13 cellular contexts compared by ENCODE assay signal in genomic region chr17:19650826-19651225, GRCh38. TPM values are rescaled to one million over a fixed set of nuclear protein-coding genes. Genes with fewer than 3 reads are reported as not detected.
DNase-seq lines count a peak whose midpoint lies in the region; ATAC-seq and TF ChIP-seq lines count a peak whose summit lies in the region.
"Had no signal": no experiment of that assay in that cellular context is flagged by ENCODE, and none has a peak within 500 bp of the region (broad histone marks: within the 10 kb centered on the region; RNA-seq: fewer than 3 reads in every experiment).

No MANE protein-coding gene starts in this region.

- H3K4me1 Mint-ChIP-seq in brain = peaks cover 56% of the 10 kb centered on the region
- peaks cover 21% of the 10 kb centered on the region for H3K4me1 Mint-ChIP-seq in memory B cell

- peaks cover 44% of the 10 kb centered on the region for H3K36me3 Mint-ChIP-seq in brain
- peaks cover 17% of the 10 kb centered on the region for H3K36me3 Mint-ChIP-seq in memory B cell

- H3K9me3 ChIP-seq in HEK293 (ENCODE audit: control insufficient read depth, insufficient read depth, low read depth, low read length) = peaks cover 5% of the 10 kb centered on the region

- H3K4me1 ChIP-seq in HEK293 (ENCODE audit: control insufficient read depth, insufficient read depth, low read length) = peaks cover 16% of the 10 kb centered on the region

- peaks cover 0 to 8% (median 2%) of the 10 kb centered on the region in 5 experiments for H3K9me3 Mint-ChIP-seq in brain
- H3K9me3 Mint-ChIP-seq in memory B cell = no peaks in the 10 kb centered on the region
- H3K9me3 Mint-ChIP-seq: activated CD4-positive, alpha-beta memory T cell treated with anti-CD3 and anti-CD28 coated beads, Interleukin-2, amount 10 ng/mL, durations not matched to agents 7 days and 5 days had no signal

- H3K4me3 ChIP-seq in HEK293 (ENCODE audit: low read depth, low read length) = no peak overlapping the region; the same call in 1 of the 2 replicates

- ATAC-seq in memory B cell (ENCODE audit: low read depth) = no peak

- CTCF ChIA-PET in HEK293 (lab: Yijun Ruan, JAX) = no interaction called here

- peak overlapping the region; percentile 90 to 96 (median 94) for H3K4me3 Mint-ChIP-seq in brain
- H3K4me3 Mint-ChIP-seq in memory B cell = peak overlapping the region; percentile 24

- H3K36me3 ChIP-seq in HEK293 (ENCODE audit: control insufficient read depth in 2 of 2, insufficient read depth in 1 of 2, low read length in 2 of 2) = peaks cover 6 to 46% of the 10 kb centered on the region in 2 experiments; a peak in 2 of 3 replicates

- peak overlapping the region; percentile 98 for H3K27ac ChIP-seq in 22Rv1
- H3K27ac ChIP-seq in HEK293 (ENCODE audit: extremely low read depth, low read depth, low read length) = no peak overlapping the region

- POLR2A ChIA-PET in HEK293 (lab: Yijun Ruan, JAX) = no interaction called here

- TF ChIP-seq CTCF in 22Rv1 (IDR thresholded peaks at IDR 0.05) (no peak), HEK293 (tag by site-specific recombination; IDR thresholded peaks at IDR 0.05) (no peak), brain (conservative IDR thresholded peaks at IDR 0.05) (no peak)

- DNase-seq in memory B cell (ENCODE audit: low spot score in 2 of 2) (no peak), HUDEP-2 (lab: John Stamatoyannopoulos, UW; ENCODE audit: unreplicated experiment in 76 of 76) (no peak), superior temporal gyrus (ENCODE audit: extremely low spot score) (no peak), Kasumi-1 (lab: John Stamatoyannopoulos, UW) (no peak)
- DNase-seq in activated CD8-positive, alpha-beta memory T cell treated with anti-CD3 and anti-CD28 coated beads for 24 hours = no peak
- DNase-seq: activated CD4-positive, alpha-beta memory T cell treated with anti-CD3 and anti-CD28 coated beads, Interleukin-2, amount 10 ng/mL, durations not matched to agents 7 days and 5 days; effector CD4-positive, alpha-beta T cell; left colon; stimulated activated CD4-positive, alpha-beta T cell treated with anti-CD3 and anti-CD28 coated beads, Interleukin-12 subunit alpha, Interleukin-12 subunit beta, amount 100 ng/mL, for 4 hours; substantia nigra had no signal

- peaks cover 11% of the 10 kb centered on the region for H3K27me3 Mint-ChIP-seq in brain
- no peaks in the 10 kb centered on the region for H3K27me3 Mint-ChIP-seq in memory B cell

- H3K27ac Mint-ChIP-seq in brain (peak overlapping the region in 3 of 5 experiments; percentile 29 to 57 (median 33)), memory B cell (peak overlapping the region; percentile 28)
- H3K27ac Mint-ChIP-seq: activated CD4-positive, alpha-beta memory T cell treated with anti-CD3 and anti-CD28 coated beads, Interleukin-2, amount 10 ng/mL, durations not matched to agents 7 days and 5 days had no signal

TF ChIP-seq in HEK293, 187 proteins besides CTCF, POLR2A, EP300 and RAD21:
- TF ChIP-seq ZNF426 (tag by site-specific recombination; IDR thresholded peaks at IDR 0.05) (no peak), ZNF324 (tag by site-specific recombination; IDR thresholded peaks at IDR 0.05) (no peak), ZBTB8A (tag by site-specific recombination; IDR thresholded peaks at IDR 0.05) (no peak), PRDM6 (tag by site-specific recombination; IDR thresholded peaks at IDR 0.05) (peak; percentile 37; the same call in 1 of the 2 replicates), KLF17 (tag by site-specific recombination; IDR thresholded peaks at IDR 0.05) (no peak), ZNF335 (tag by site-specific recombination; conservative IDR thresholded peaks at IDR 0.05) (no peak)
- TF ChIP-seq, protein P1, sequence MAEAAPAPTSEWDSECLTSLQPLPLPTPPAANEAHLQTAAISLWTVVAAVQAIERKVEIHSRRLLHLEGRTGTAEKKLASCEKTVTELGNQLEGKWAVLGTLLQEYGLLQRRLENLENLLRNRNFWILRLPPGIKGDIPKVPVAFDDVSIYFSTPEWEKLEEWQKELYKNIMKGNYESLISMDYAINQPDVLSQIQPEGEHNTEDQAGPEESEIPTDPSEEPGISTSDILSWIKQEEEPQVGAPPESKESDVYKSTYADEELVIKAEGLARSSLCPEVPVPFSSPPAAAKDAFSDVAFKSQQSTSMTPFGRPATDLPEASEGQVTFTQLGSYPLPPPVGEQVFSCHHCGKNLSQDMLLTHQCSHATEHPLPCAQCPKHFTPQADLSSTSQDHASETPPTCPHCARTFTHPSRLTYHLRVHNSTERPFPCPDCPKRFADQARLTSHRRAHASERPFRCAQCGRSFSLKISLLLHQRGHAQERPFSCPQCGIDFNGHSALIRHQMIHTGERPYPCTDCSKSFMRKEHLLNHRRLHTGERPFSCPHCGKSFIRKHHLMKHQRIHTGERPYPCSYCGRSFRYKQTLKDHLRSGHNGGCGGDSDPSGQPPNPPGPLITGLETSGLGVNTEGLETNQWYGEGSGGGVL (tag by site-specific recombination; IDR thresholded peaks at IDR 0.05) = no peak
TF ChIP-seq in HEK293: peak in this region for 1.

RNA-seq across cellular contexts. Expression of gene ALDH3A2, which starts 2.3 kb away (rescaled TPM):
- polyA plus RNA-seq in brain (ENCODE audit: insufficient read depth, low read depth, low replicate concordance) = 32.5 TPM
